Comparison of ENCODE assay signal across 12 cellular contexts in genomic region chr11:94574193-94574961, GRCh38. TPM values are rescaled to one million over a fixed set of nuclear protein-coding genes. Genes with fewer than 3 reads are reported as not detected.
A peak's percentile ranks its signal among the peaks of the same experiment; 100 is the strongest.
DNase-seq lines count a peak whose midpoint lies in the region; TF ChIP-seq lines count a peak whose summit lies in the region.
"Had no signal": no experiment of that assay in that cellular context is flagged by ENCODE, and none has a peak within 500 bp of the region (broad histone marks: within the 10 kb centered on the region; RNA-seq: fewer than 3 reads in every experiment).

No MANE protein-coding gene starts in this region.

- no peaks in the 10 kb centered on the region for H3K27me3 ChIP-seq in vagina

- H3K27ac ChIP-seq in vagina, result no peak overlapping the region

- H3K27ac Mint-ChIP-seq in dendritic cell treated with granulocyte-macrophage colony-stimulating factor and Interleukin-4, amounts not matched to agents 40 ng/mL and 50 ng/mL, for 4 days, result peak overlapping the region; percentile 85
- peak overlapping the region; percentile 86 for H3K27ac Mint-ChIP-seq in osteocyte (ENCODE audit: unreplicated experiment)
- H3K27ac Mint-ChIP-seq: stimulated activated naive B cell treated with anti-CD40 and anti-IgM and Interleukin-4, amounts not matched to agents 10 μg/mL and 1 μg/mL and 100 μg/mL, for 72 hours had no signal

- no peaks in the 10 kb centered on the region for H3K36me3 Mint-ChIP-seq in dendritic cell treated with granulocyte-macrophage colony-stimulating factor and Interleukin-4, amounts not matched to agents 40 ng/mL and 50 ng/mL, for 4 days (ENCODE audit: low read depth)
- H3K36me3 Mint-ChIP-seq in osteocyte (ENCODE audit: unreplicated experiment), result no peaks in the 10 kb centered on the region
- H3K36me3 Mint-ChIP-seq: stimulated activated naive B cell treated with anti-CD40 and anti-IgM and Interleukin-4, amounts not matched to agents 10 μg/mL and 1 μg/mL and 100 μg/mL, for 72 hours had no signal

- peaks cover 44% of the 10 kb centered on the region for H3K4me1 Mint-ChIP-seq in dendritic cell treated with granulocyte-macrophage colony-stimulating factor and Interleukin-4, amounts not matched to agents 40 ng/mL and 50 ng/mL, for 4 days (ENCODE audit: low read depth)
- H3K4me1 Mint-ChIP-seq in osteocyte (ENCODE audit: unreplicated experiment), result peaks cover 20% of the 10 kb centered on the region
- H3K4me1 Mint-ChIP-seq: stimulated activated naive B cell treated with anti-CD40 and anti-IgM and Interleukin-4, amounts not matched to agents 10 μg/mL and 1 μg/mL and 100 μg/mL, for 72 hours had no signal

- intact Hi-C loops in dendritic cell treated with granulocyte-macrophage colony-stimulating factor and Interleukin-4, amounts not matched to agents 40 ng/mL and 50 ng/mL, for 4 days (cut with micrococcal nuclease), result no loop called here
- intact Hi-C loops in vagina (cut with DNase I), result no loop called here

- H3K9me3 Mint-ChIP-seq in dendritic cell treated with granulocyte-macrophage colony-stimulating factor and Interleukin-4, amounts not matched to agents 40 ng/mL and 50 ng/mL, for 4 days, result no peaks in the 10 kb centered on the region
- H3K9me3 Mint-ChIP-seq in osteocyte (ENCODE audit: unreplicated experiment), result no peaks in the 10 kb centered on the region
- H3K9me3 Mint-ChIP-seq: stimulated activated naive B cell treated with anti-CD40 and anti-IgM and Interleukin-4, amounts not matched to agents 10 μg/mL and 1 μg/mL and 100 μg/mL, for 72 hours had no signal

- H3K4me3 ChIP-seq in NB4 (ENCODE audit: low read depth, low read length), result peak overlapping the region; percentile 66
- H3K4me3 ChIP-seq in vagina, result no peak overlapping the region

- H3K4me1 ChIP-seq in vagina, result no peaks in the 10 kb centered on the region

- TF ChIP-seq POLR2A in NB4 (IDR thresholded peaks at IDR 0.05; ENCODE audit: extremely low read depth, insufficient read length) (peak; percentile 37), vagina (IDR thresholded peaks at IDR 0.05) (no peak)

- H3K27me3 Mint-ChIP-seq in dendritic cell treated with granulocyte-macrophage colony-stimulating factor and Interleukin-4, amounts not matched to agents 40 ng/mL and 50 ng/mL, for 4 days, result no peaks in the 10 kb centered on the region
- H3K27me3 Mint-ChIP-seq in osteocyte (ENCODE audit: unreplicated experiment), result no peaks in the 10 kb centered on the region
- H3K27me3 Mint-ChIP-seq: stimulated activated naive B cell treated with anti-CD40 and anti-IgM and Interleukin-4, amounts not matched to agents 10 μg/mL and 1 μg/mL and 100 μg/mL, for 72 hours had no signal

- TF ChIP-seq CTCF in NB4 (IDR thresholded peaks at IDR 0.05; ENCODE audit: low read depth, low read length) (no peak), osteocyte (IDR thresholded peaks at IDR 0.05) (no peak), vagina (IDR thresholded peaks at IDR 0.05) (no peak)

- H3K36me3 ChIP-seq in vagina, result no peaks in the 10 kb centered on the region

- DNase-seq in Daoy (ENCODE audit: low read depth), result peak; percentile 16
- DNase-seq in NB4 (ENCODE audit: low read depth), result peak; percentile 99
- no peak for DNase-seq in osteocyte (ENCODE audit: extremely low spot score, unreplicated experiment)
- DNase-seq in NCI-H524 treated with DMSO at 0.1 percent for 48 hours (lab: John Stamatoyannopoulos, UW), result no peak
- DNase-seq in ureter (ENCODE audit: low spot score), result no peak
- no peak for DNase-seq in vagina (ENCODE audit: extremely low spot score in 2 of 2)
- no peak for DNase-seq in stimulated activated CD4-positive, alpha-beta T cell treated with anti-CD3 and anti-CD28 coated beads, Interleukin-15, amount 100 ng/mL, for 24 hours
- DNase-seq: activated T-cell treated with anti-CD3 and anti-CD28 coated beads, Interleukin-2, amount 50 U/mL, for 1 hour; central memory CD4-positive, alpha-beta T cell; COR-L47; stimulated activated naive B cell treated with anti-CD40 and anti-IgM and Interleukin-4, amounts not matched to agents 10 μg/mL and 1 μg/mL and 100 μg/mL, for 72 hours had no signal

- peak overlapping the region; percentile 74 for H3K4me3 Mint-ChIP-seq in dendritic cell treated with granulocyte-macrophage colony-stimulating factor and Interleukin-4, amounts not matched to agents 40 ng/mL and 50 ng/mL, for 4 days
- H3K4me3 Mint-ChIP-seq in osteocyte (ENCODE audit: unreplicated experiment), result peak overlapping the region; percentile 53
- H3K4me3 Mint-ChIP-seq: stimulated activated naive B cell treated with anti-CD40 and anti-IgM and Interleukin-4, amounts not matched to agents 10 μg/mL and 1 μg/mL and 100 μg/mL, for 72 hours had no signal

- H3K9me3 ChIP-seq in vagina, result no peaks in the 10 kb centered on the region

RNA-seq across cellular contexts. Expression of gene PIWIL4, which starts 7.2 kb away (rescaled TPM):
- total RNA-seq in Daoy (2014; rRNA removed; shearing (Covaris generic)), result 0.74 and 1.2 TPM in 2 replicates
- total RNA-seq in osteocyte, result 0.84 and 1.2 TPM in 2 replicates
- total RNA-seq in ureter, result 3.7 TPM
- 3.2 TPM for total RNA-seq in vagina

RNA-seq across cellular contexts. Expression of gene FUT4, which starts 30.7 kb away (rescaled TPM):
- 2.5 TPM in 2 replicates for total RNA-seq in Daoy (2014; rRNA removed; shearing (Covaris generic))
- 2.8 and 3.0 TPM in 2 replicates for total RNA-seq in osteocyte
- 6.6 TPM for total RNA-seq in ureter
- total RNA-seq in vagina, result 6.1 TPM

Comparison
In these comparisons a context has a peak if more than half of its experiments do, and no peak if none do; other contexts are left out.
1. DNase-seq: peak in Daoy (single experiment) and NB4 (single experiment); none in osteocyte (single experiment), NCI-H524 treated with DMSO at 0.1 percent for 48 hours (single experiment), ureter (single experiment), vagina (0 of 2) and stimulated activated CD4-positive, alpha-beta T cell treated with anti-CD3 and anti-CD28 coated beads, Interleukin-15, amount 100 ng/mL, for 24 hours (single experiment).